ENCODE assay signal across 18 cellular contexts in the genomic region with DNA sequence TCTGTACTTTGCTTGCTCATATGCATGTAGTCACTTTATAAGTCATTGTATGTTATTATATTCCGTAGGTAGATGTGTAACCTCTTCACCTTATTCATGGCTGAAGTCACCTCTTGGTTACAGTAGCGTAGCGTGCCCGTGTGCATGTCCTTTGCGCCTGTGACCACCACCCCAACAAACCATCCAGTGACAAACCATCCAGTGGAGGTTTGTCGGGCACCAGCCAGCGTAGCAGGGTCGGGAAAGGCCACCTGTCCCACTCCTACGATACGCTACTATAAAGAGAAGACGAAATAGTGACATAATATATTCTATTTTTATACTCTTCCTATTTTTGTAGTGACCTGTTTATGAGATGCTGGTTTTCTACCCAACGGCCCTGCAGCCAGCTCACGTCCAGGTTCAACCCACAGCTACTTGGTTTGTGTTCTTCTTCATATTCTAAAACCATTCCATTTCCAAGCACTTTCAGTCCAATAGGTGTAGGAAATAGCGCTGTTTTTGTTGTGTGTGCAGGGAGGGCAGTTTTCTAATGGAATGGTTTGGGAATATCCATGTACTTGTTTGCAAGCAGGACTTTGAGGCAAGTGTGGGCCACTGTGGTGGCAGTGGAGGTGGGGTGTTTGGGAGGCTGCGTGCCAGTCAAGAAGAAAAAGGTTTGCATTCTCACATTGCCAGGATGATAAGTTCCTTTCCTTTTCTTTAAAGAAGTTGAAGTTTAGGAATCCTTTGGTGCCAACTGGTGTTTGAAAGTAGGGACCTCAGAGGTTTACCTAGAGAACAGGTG. TPM values are rescaled to one million over a fixed set of nuclear protein-coding genes. Genes with fewer than 3 reads are reported as not detected.
DNase-seq lines count a peak whose midpoint lies in the region; ATAC-seq and TF ChIP-seq lines count a peak whose summit lies in the region.
"Had no signal": no experiment of that assay in that cellular context is flagged by ENCODE, and none has a peak within 500 bp of the region (broad histone marks: within the 10 kb centered on the region; RNA-seq: fewer than 3 reads in every experiment).

No MANE protein-coding gene starts in this region.

- BruUV-seq in A673 (replicated peaks; lab: Mats Ljungman, UMichigan) (no TSS peak), PC-3 (replicated peaks; lab: Mats Ljungman, UMichigan) (no TSS peak)

- in situ Hi-C loops in GM13977 (cut with MboI; ENCODE audit: low pct_unique_long_range_greater_than_20kb, low sequenced_read_pairs, unreplicated experiment) = loop anchor here (25.0 kb wide), 1 partner anchor 740 kb away; the partner anchor contains the start of genes IGHMBP2 and MRPL21

- intact Hi-C loops in A673 (cut with micrococcal nuclease; ENCODE audit: unreplicated experiment) (no loop called here), PC-3 (cut with micrococcal nuclease) (no loop called here), posterior vena cava (cut with DNase I) (loop anchor here in 1 of 2 donors (2.0 kb wide), 1 partner anchor 545 kb away; no protein-coding TSS in a partner anchor)

- POLR2A ChIA-PET in A673 (lab: Charles Lee; ENCODE audit: low non-redundant PET) = no interaction called here
- POLR2A ChIA-PET in PC-3 (lab: Charles Lee; ENCODE audit: unreplicated experiment) = no interaction called here

- peak overlapping the region; percentile 2; the same call in 1 of the 2 replicates for H3K4me2 ChIP-seq in PC-3 (ENCODE audit: low read length)
- H3K4me2 ChIP-seq: BLaER1 had no signal

- no peaks in the 10 kb centered on the region for H3K9me2 ChIP-seq in PC-3 (replicated peaks; ENCODE audit: low read length)

- no peak overlapping the region for H2AFZ ChIP-seq in PC-3 (ENCODE audit: low read length)

- H3K27ac ChIP-seq in A673 (ENCODE audit: low read depth, low read length, poor library complexity, severe bottlenecking) (peak overlapping the region; percentile 99), PC-3 (ENCODE audit: low read length) (no peak overlapping the region), endodermal cell (ENCODE audit: low read depth, low read length) (no peak overlapping the region)
- H3K27ac ChIP-seq: BLaER1, HL-60 had no signal

- H3K79me2 ChIP-seq in PC-3 (ENCODE audit: low read length) = peaks cover 39% of the 10 kb centered on the region

- peak overlapping the region; percentile 15 for H3K27ac Mint-ChIP-seq in endodermal cell

- H3K36me3 ChIP-seq in A673 (ENCODE audit: insufficient read depth, low read length, poor library complexity, severe bottlenecking) = peaks cover 78% of the 10 kb centered on the region
- peaks cover 63% of the 10 kb centered on the region for H3K36me3 ChIP-seq in PC-3 (ENCODE audit: low read depth, low read length)
- H3K36me3 ChIP-seq in endodermal cell (ENCODE audit: control insufficient read depth, insufficient read depth, low read length) = peaks cover 5% of the 10 kb centered on the region
- H3K36me3 ChIP-seq: BLaER1 had no signal

- CTCF ChIA-PET in A673 (lab: Charles Lee) (no interaction called here), PC-3 (lab: Charles Lee) (no interaction called here)

- ATAC-seq in PC-3 = no peak
- no peak for ATAC-seq in GM21825 (IDR thresholded peaks at IDR 0.05; ENCODE audit: unreplicated experiment)

- H3K27me3 ChIP-seq in A673 (replicated peaks; ENCODE audit: insufficient read depth, low read depth, low read length, poor library complexity) (no peaks in the 10 kb centered on the region), PC-3 (ENCODE audit: low read length) (no peaks in the 10 kb centered on the region), endodermal cell (ENCODE audit: control insufficient read depth, insufficient read depth, low read length, poor library complexity, severe bottlenecking) (no peaks in the 10 kb centered on the region)
- H3K27me3 ChIP-seq: BLaER1 had no signal

- H3F3A ChIP-seq in PC-3 (ENCODE audit: low read length, unreplicated experiment) = peaks cover 60% of the 10 kb centered on the region

- H3K9me3 ChIP-seq in A673 (ENCODE audit: low read depth, low read length, poor library complexity, severe bottlenecking) (no peaks in the 10 kb centered on the region), PC-3 (ENCODE audit: low read length) (no peaks in the 10 kb centered on the region), endodermal cell (ENCODE audit: control insufficient read depth, low read length) (no peaks in the 10 kb centered on the region)
- H3K9me3 ChIP-seq: BLaER1 had no signal

- peaks cover 60% of the 10 kb centered on the region for H4K20me1 ChIP-seq in PC-3 (ENCODE audit: low read length)
- H4K20me1 ChIP-seq: BLaER1 had no signal

- H3K4me3 ChIP-seq in A673 (ENCODE audit: low read depth, low read length, poor library complexity, severe bottlenecking) = peak overlapping the region; percentile 8
- no peak overlapping the region for H3K4me3 ChIP-seq in PC-3 (ENCODE audit: low read length)
- H3K4me3 ChIP-seq in endodermal cell (ENCODE audit: low read length) = no peak overlapping the region
- H3K4me3 ChIP-seq: BLaER1 had no signal

- TF ChIP-seq CTCF in A673 (conservative IDR thresholded peaks at IDR 0.05; ENCODE audit: low read depth, low read length) (no peak), PC-3 (conservative IDR thresholded peaks at IDR 0.05; ENCODE audit: low read depth, low read length) (no peak), endodermal cell (conservative IDR thresholded peaks at IDR 0.05) (no peak), GM10266 (IDR thresholded peaks at IDR 0.05; ENCODE audit: control insufficient read depth, insufficient read depth, low read depth, missing control alignments) (no peak), GM13977 (IDR thresholded peaks at IDR 0.05; ENCODE audit: extremely low read depth, insufficient read depth, missing control alignments) (no peak)

- peak; percentile 63 for DNase-seq in A673 (ENCODE audit: low spot score)
- DNase-seq in PC-3 = no peak
- DNase-seq in endodermal cell = no peak
- DNase-seq in posterior vena cava (ENCODE audit: low spot score) = peak; percentile 20
- DNase-seq in GM10266 (ENCODE audit: extremely low spot score) = no peak
- DNase-seq in T-helper 2 cell = no peak
- DNase-seq in GM13977 (ENCODE audit: low spot score) = no peak
- DNase-seq: KBM-7; NCI-H1048; NCI-H146; NCI-H345; NCI-H69; NK-92 treated with Interleukin-12 subunit alpha and Interleukin-12 subunit beta, amount 100 ng/mL, for 24 hours; OCI-M1 had no signal

- no peaks in the 10 kb centered on the region for H3K9me3 Mint-ChIP-seq in endodermal cell

- no peaks in the 10 kb centered on the region for H3K4me1 Mint-ChIP-seq in endodermal cell

- no peak overlapping the region for H3K9ac ChIP-seq in PC-3 (ENCODE audit: low read length)
- H3K9ac ChIP-seq in endodermal cell (ENCODE audit: extremely low read depth, low read length, poor library complexity, severe bottlenecking) = no peak overlapping the region
- H3K9ac ChIP-seq: BLaER1 had no signal

- peaks cover 40% of the 10 kb centered on the region for H3K36me3 Mint-ChIP-seq in endodermal cell (ENCODE audit: low read depth)

- 94 to 100% methylated on average over 2 to 10 of the region's 15 CpGs for WGBS in endodermal cell (ENCODE audit: insufficient coverage in 1 of 2, insufficient read length in 1 of 2), 2 experiments

- H3K4me3 Mint-ChIP-seq in endodermal cell = no peak overlapping the region

- peaks cover 80% of the 10 kb centered on the region for H3K4me1 ChIP-seq in A673 (ENCODE audit: insufficient read depth, low read length, poor library complexity, severe bottlenecking)
- H3K4me1 ChIP-seq in PC-3 (ENCODE audit: insufficient read depth, low read length) = peaks cover 80% of the 10 kb centered on the region
- no peaks in the 10 kb centered on the region for H3K4me1 ChIP-seq in endodermal cell (ENCODE audit: control insufficient read depth, insufficient read depth, low read length)

- no peaks in the 10 kb centered on the region for H3K27me3 Mint-ChIP-seq in endodermal cell (ENCODE audit: insufficient read depth)

RNA-seq across cellular contexts. Expression of gene CCND1, which starts 11.1 kb away (rescaled TPM):
- 2,517 and 2,519 TPM in 2 replicates for total RNA-seq in A673 (2021)
- total RNA-seq in PC-3 (2014; rRNA removed) = 868 and 934 TPM in 2 replicates
- 100 to 1,000 TPM in 1 of 2 donors, 10 to 100 TPM in 1; 65.7 to 214 TPM for total RNA-seq in endodermal cell
- polyA plus RNA-seq in endodermal cell (2013, experiment 1 of 2) = 203 TPM
- polyA plus RNA-seq in endodermal cell (2013, experiment 2 of 2) = 171 TPM
- total RNA-seq in posterior vena cava = 100 to 1,000 TPM in 1 of 2 donors, 10 to 100 TPM in 1; 65.8 to 100 TPM

RNA-seq across cellular contexts. Expression of gene LTO1, which starts 23.1 kb away (rescaled TPM):
- total RNA-seq in A673 (2021) (52.8 and 56.0 TPM in 2 replicates), PC-3 (2014; rRNA removed) (37.5 and 46.1 TPM in 2 replicates), endodermal cell (10 to 100 TPM; 23.2 to 32.2 TPM), posterior vena cava (10 to 100 TPM; 17.2 to 18.5 TPM)
- polyA plus RNA-seq in endodermal cell (2013, experiment 1 of 2) = 20.9 TPM
- 17.8 TPM for polyA plus RNA-seq in endodermal cell (2013, experiment 2 of 2)

RNA-seq across cellular contexts. Expression of gene FGF19, which starts 51.8 kb away (rescaled TPM):
- total RNA-seq in A673 (2021) = 0.69 TPM in 1 of 2 replicates, not detected in the other
- not detected in 2 replicates for total RNA-seq in PC-3 (2014; rRNA removed)
- total RNA-seq in endodermal cell = under 1 TPM; 0.37 to 0.40 TPM
- 4.0 TPM for polyA plus RNA-seq in endodermal cell (2013, experiment 1 of 2)
- 1.9 TPM for polyA plus RNA-seq in endodermal cell (2013, experiment 2 of 2)
- total RNA-seq in posterior vena cava = not detected
- total RNA-seq: Daoy had no signal

Comparison
In these comparisons a context has a peak if more than half of its experiments do, and no peak if none do; other contexts are left out.
1. DNase-seq: peak in A673 (single experiment) and posterior vena cava (single experiment); none in PC-3 (single experiment), endodermal cell (single experiment), GM10266 (single experiment), T-helper 2 cell (0 of 5) and GM13977 (single experiment).